In the genomic region with DNA sequence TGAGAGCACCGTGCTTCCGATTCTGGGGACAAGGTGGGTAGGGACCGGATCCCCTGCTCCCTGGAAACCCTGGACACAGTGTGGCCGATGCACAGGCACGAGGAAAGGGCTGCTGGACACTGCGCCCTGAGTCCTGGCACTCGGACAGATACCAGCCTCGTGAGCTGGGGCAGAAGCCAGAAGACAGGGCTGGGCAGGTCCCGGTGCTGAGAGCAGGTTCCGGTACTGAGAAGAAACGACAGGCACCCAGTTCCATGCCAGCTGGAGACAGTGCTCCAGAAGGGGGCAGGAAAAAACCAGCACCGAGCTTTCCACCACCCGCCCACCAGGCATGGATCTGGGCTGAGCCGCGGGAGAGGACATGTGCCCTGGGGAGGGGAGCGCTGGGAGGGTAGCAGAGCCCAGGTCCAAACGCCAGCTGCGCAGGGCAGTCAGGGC, we compare ENCODE assay signal across 18 cellular contexts. TPM values are rescaled to one million over a fixed set of nuclear protein-coding genes. Genes with fewer than 3 reads are reported as not detected.
A peak's percentile ranks its signal among the peaks of the same experiment; 100 is the strongest.
DNase-seq lines count a peak whose midpoint lies in the region; ATAC-seq, FAIRE-seq and TF ChIP-seq lines count a peak whose summit lies in the region.
"Had no signal": no experiment of that assay in that cellular context is flagged by ENCODE, and none has a peak within 500 bp of the region (broad histone marks: within the 10 kb centered on the region; RNA-seq: fewer than 3 reads in every experiment).

No MANE protein-coding gene starts in this region.

- peaks cover 26% of the 10 kb centered on the region for H3K4me1 Mint-ChIP-seq in activated T-cell treated with anti-CD3 and anti-CD28 coated beads, Interleukin-2, amount 50 U/mL, for 24 hours (ENCODE audit: low read depth)

- H3K4me3 ChIP-seq in K562 (no peak overlapping the region), right cardiac atrium (ENCODE audit: low read length) (no peak overlapping the region), stomach (no peak overlapping the region), Peyer's patch (no peak overlapping the region)
- H3K4me3 ChIP-seq: uterus had no signal

- no peak overlapping the region for H3K4me2 ChIP-seq in K562 (ENCODE audit: insufficient read depth, low read length)

- no peak for TF ChIP-seq CTCF in K562 (IDR thresholded peaks at IDR 0.05 in 2 of 3, conservative IDR thresholded peaks at IDR 0.05 in 1 of 3; ENCODE audit: insufficient read depth in 2 of 3, low read depth in 1 of 3, low read length in 3 of 3)
- no peak for TF ChIP-seq CTCF in stomach (IDR thresholded peaks at IDR 0.05)
- TF ChIP-seq CTCF in Peyer's patch (IDR thresholded peaks at IDR 0.05), result no peak

- no peak for ATAC-seq in K562
- ATAC-seq in right cardiac atrium, result peak in 1 of 2 donors; percentile 20
- ATAC-seq: left colon, SK-N-SH treated with all-trans-retinoic acid at 6 μM for 48 hours had no signal

- H3K4me1 ChIP-seq in K562 (replicated peaks in 1 of 2; ENCODE audit: control insufficient read depth in 2 of 2, insufficient read depth in 2 of 2, low read length in 2 of 2), result peaks cover 4 to 39% of the 10 kb centered on the region in 2 experiments; a peak in 4 of 5 replicates
- peaks cover 6% of the 10 kb centered on the region for H3K4me1 ChIP-seq in right cardiac atrium (ENCODE audit: control insufficient read depth, insufficient read depth, low read length)
- peaks cover 38 to 90% (median 79%) of the 10 kb centered on the region in 4 donors for H3K4me1 ChIP-seq in stomach
- peaks cover 0 to 36% (median 2%) of the 10 kb centered on the region in 4 donors for H3K4me1 ChIP-seq in Peyer's patch

- H3K27ac Mint-ChIP-seq in activated T-cell treated with anti-CD3 and anti-CD28 coated beads, Interleukin-2, amount 50 U/mL, for 24 hours, result peak overlapping the region; percentile 72
- H3K27ac Mint-ChIP-seq: activated T-helper 2 cell treated with anti-CD3 and anti-CD28 coated beads, Interferon-gamma antibody, Interleukin-2, Interleukin-4, amounts not matched to agents 10 μg/mL and 5 μg/mL and 100 μg/mL, durations not matched to agents 14 hours and 24 hours and 36 hours; stimulated activated memory B cell treated with anti-CD40 and anti-IgM and Interleukin-4, amounts not matched to agents 10 μg/mL and 1 μg/mL and 100 μg/mL, for 72 hours had no signal

- H3K27ac ChIP-seq in K562 (ENCODE audit: extremely low read depth, low read depth, low read length) (no peak overlapping the region), right cardiac atrium (ENCODE audit: low read length) (no peak overlapping the region), stomach (peak overlapping the region in 1 of 5 donors; percentile 18), Peyer's patch (no peak overlapping the region)
- H3K27ac ChIP-seq: uterus, WERI-Rb-1 had no signal

- DNase-seq in activated T-cell treated with anti-CD3 and anti-CD28 coated beads, Interleukin-2, amount 50 U/mL, for 24 hours, result no peak
- DNase-seq in activated T-cell treated with anti-CD3 and anti-CD28 coated beads, Interleukin-2, amount 50 U/mL, for 48 hours, result no peak
- no peak for DNase-seq in K562 (ENCODE audit: extremely low read depth in 1 of 4, low spot score in 3 of 4)
- peak in 2 of 3 donors; percentile 70 for DNase-seq in right cardiac atrium
- peak; percentile 76 for DNase-seq in stomach
- DNase-seq in activated CD8-positive, alpha-beta memory T cell treated with anti-CD3 and anti-CD28 coated beads for 24 hours, result no peak
- DNase-seq in T-helper 1 cell, result no peak
- no peak for DNase-seq in Peyer's patch
- DNase-seq: CD4-positive, CD25-positive, alpha-beta regulatory T cell; left colon; NCI-H2029; NCI-H524; OCI-M1; uterus; WERI-Rb-1 had no signal

- no peak for FAIRE-seq in K562 (lab: Jason Lieb, UNC)

- H3K4me3 Mint-ChIP-seq in activated T-cell treated with anti-CD3 and anti-CD28 coated beads, Interleukin-2, amount 50 U/mL, for 24 hours, result no peak overlapping the region
- H3K4me3 Mint-ChIP-seq: stimulated activated memory B cell treated with anti-CD40 and anti-IgM and Interleukin-4, amounts not matched to agents 10 μg/mL and 1 μg/mL and 100 μg/mL, for 72 hours had no signal

- H3K9me1 ChIP-seq in K562 (ENCODE audit: control insufficient read depth, insufficient read depth, low read length), result no peaks in the 10 kb centered on the region

- no peaks in the 10 kb centered on the region for H3K9me3 ChIP-seq in K562 (replicated peaks; ENCODE audit: control insufficient read depth, insufficient read depth, low read depth, low read length)
- no peaks in the 10 kb centered on the region for H3K9me3 ChIP-seq in right cardiac atrium (ENCODE audit: control insufficient read depth, low read length)
- no peaks in the 10 kb centered on the region for H3K9me3 ChIP-seq in stomach
- no peaks in the 10 kb centered on the region for H3K9me3 ChIP-seq in Peyer's patch
- H3K9me3 ChIP-seq: uterus had no signal

- TF ChIP-seq EP300 in K562 (IDR thresholded peaks at IDR 0.05; ENCODE audit: low read length) (no peak), stomach (IDR thresholded peaks at IDR 0.05) (no peak)

- H3K36me3 ChIP-seq in K562 (ENCODE audit: control insufficient read depth, insufficient read depth, low read length) (peaks cover 88% of the 10 kb centered on the region; the same call in 2 of the 3 replicates), stomach (peaks cover 9 to 55% (median 46%) of the 10 kb centered on the region in 4 donors), Peyer's patch (peaks cover 0 to 10% (median 0%) of the 10 kb centered on the region in 3 donors)
- H3K36me3 ChIP-seq: uterus had no signal

- peaks cover 91% of the 10 kb centered on the region for H3K36me3 Mint-ChIP-seq in activated T-cell treated with anti-CD3 and anti-CD28 coated beads, Interleukin-2, amount 50 U/mL, for 24 hours (ENCODE audit: low read depth)

- POLR2A ChIA-PET in K562 (lab: Yijun Ruan, JAX), result no interaction called here

- CTCF ChIA-PET in K562 (lab: Yijun Ruan, JAX; ENCODE audit: low intra/inter-chr PET ratio), result no interaction called here

- no peaks in the 10 kb centered on the region for H3K27me3 Mint-ChIP-seq in activated T-cell treated with anti-CD3 and anti-CD28 coated beads, Interleukin-2, amount 50 U/mL, for 24 hours
- H3K27me3 Mint-ChIP-seq: CD4-positive, CD25-positive, alpha-beta regulatory T cell; stimulated activated memory B cell treated with anti-CD40 and anti-IgM and Interleukin-4, amounts not matched to agents 10 μg/mL and 1 μg/mL and 100 μg/mL, for 72 hours had no signal

- BruUV-seq in K562 (replicated peaks; lab: Mats Ljungman, UMichigan), result no TSS peak

- no peak for TF ChIP-seq RAD21 in K562 (CRISPR knock-in tag; conservative IDR thresholded peaks at IDR 0.05 in 1 of 2, IDR thresholded peaks at IDR 0.05 in 1 of 2)

- WGBS in K562 (ENCODE audit: insufficient coverage, low coverage, missing lambda C conversion rate), result 93% methylated on average over 3 of the region's 18 CpGs
- 66% methylated on average over 18 of the region's 18 CpGs for WGBS in right cardiac atrium
- WGBS in stomach, 5 donors, result 31 to 76% (median 43%) methylated on average over 17 to 18 of the region's 18 CpGs

- H4K20me1 ChIP-seq in K562 (replicated peaks; ENCODE audit: control insufficient read depth, insufficient read depth, low read length), result no peaks in the 10 kb centered on the region

- H3K9me3 Mint-ChIP-seq in activated T-cell treated with anti-CD3 and anti-CD28 coated beads, Interleukin-2, amount 50 U/mL, for 24 hours, result no peaks in the 10 kb centered on the region
- H3K9me3 Mint-ChIP-seq: activated T-helper 2 cell treated with anti-CD3 and anti-CD28 coated beads, Interferon-gamma antibody, Interleukin-2, Interleukin-4, amounts not matched to agents 10 μg/mL and 5 μg/mL and 100 μg/mL, durations not matched to agents 14 hours and 24 hours and 36 hours; stimulated activated memory B cell treated with anti-CD40 and anti-IgM and Interleukin-4, amounts not matched to agents 10 μg/mL and 1 μg/mL and 100 μg/mL, for 72 hours had no signal

- H3K9ac ChIP-seq in K562 (ENCODE audit: insufficient read depth in 1 of 2, low read depth in 2 of 2, low read length in 2 of 2), result no peak overlapping the region; a peak in 1 of 4 replicates

- H3K79me2 ChIP-seq in K562 (ENCODE audit: control insufficient read depth, insufficient read depth, low read length), result peaks cover 15% of the 10 kb centered on the region

- no peak overlapping the region for H2AFZ ChIP-seq in K562 (ENCODE audit: low read depth, low read length)

- in situ Hi-C loops in K562 (cut with MboI), result no loop called here

- no peak for TF ChIP-seq POLR2A in K562 (conservative IDR thresholded peaks at IDR 0.05)
- TF ChIP-seq POLR2A in stomach (IDR thresholded peaks at IDR 0.05), result no peak
- no peak for TF ChIP-seq POLR2A in Peyer's patch (IDR thresholded peaks at IDR 0.05)

- H3K27me3 ChIP-seq in K562 (ENCODE audit: control insufficient read depth in 2 of 2, insufficient read depth in 2 of 2, low read length in 2 of 2) (no peaks in the 10 kb centered on the region), right cardiac atrium (ENCODE audit: control insufficient read depth, insufficient read depth) (no peaks in the 10 kb centered on the region), stomach (no peaks in the 10 kb centered on the region), Peyer's patch (no peaks in the 10 kb centered on the region)
- H3K27me3 ChIP-seq: uterus had no signal

- intact Hi-C loops in K562 (cut with micrococcal nuclease), result no loop called here
- intact Hi-C loops in right cardiac atrium (cut with DNase I), result no loop called here
- intact Hi-C loops in stomach (cut with DNase I; ENCODE audit: low total_unique reads), result no loop called here

RNA-seq across cellular contexts. Expression of gene XRCC3, which starts 6.5 kb away (rescaled TPM):
- total RNA-seq in K562 (2011; cell fraction: chromatin; rRNA removed; ENCODE audit: low replicate concordance), result 101 and 113 TPM in 2 replicates
- 61.2 and 62.1 TPM in 2 replicates for total RNA-seq in K562 (2011; cell fraction: nucleolus; rRNA removed)
- total RNA-seq in K562 (2011; cell fraction: nucleoplasm; rRNA removed), result 38.5 and 51.0 TPM in 2 replicates
- total RNA-seq in K562 (2014; rRNA removed) (46.1 and 54.1 TPM in 2 replicates), K562 (2014; rRNA removed; fragmentation: Illumina TruSeq; extraction: Trizol) (30.2 TPM in 2 replicates), K562 (2015; rRNA removed; fragmentation: Illumina TruSeq; extraction: Trizol) (25.7 and 30.3 TPM in 2 replicates), K562 (2021) (38.2 and 41.3 TPM in 2 replicates), right cardiac atrium (1 to 10 TPM; 2.1 to 5.6 (median 2.4) TPM), stomach (10 to 100 TPM in 2 of 5 donors, 1 to 10 TPM in 3; 2.6 to 70.1 (median 7.0) TPM), Peyer's patch (10 to 100 TPM; 11.6 to 42.9 (median 16.2) TPM)
- polyA plus RNA-seq in K562 (2011; rRNA removed) (19.0 and 24.3 TPM in 2 replicates), K562 (2014; fragmentation: Illumina TruSeq; extraction: Trizol) (44.5 and 59.3 TPM in 2 replicates), K562 (2014; fragmentation: Nextera tagmentation; extraction: Ambion mirVana) (under 1 TPM; 0.34 to 0.38 TPM), K562 (2014; rRNA removed) (39.9 and 44.1 TPM in 2 replicates), right cardiac atrium (2.2 TPM), stomach (1 to 10 TPM; 3.5 to 6.2 (median 3.8) TPM)
- 25.1 and 35.1 TPM in 2 replicates for polyA plus RNA-seq in K562 (2011; cell fraction: cytosol; rRNA removed)
- polyA plus RNA-seq in K562 (2011; cell fraction: nucleus; rRNA removed), result 39.2 and 66.6 TPM in 2 replicates
- polyA plus RNA-seq in K562 (2012), result 27.2 and 37.1 TPM in 2 replicates
- 15.4 and 24.3 TPM in 2 replicates for polyA minus RNA-seq in K562 (2011; rRNA and poly(A)+ RNA removed)
- 17.7 and 17.8 TPM in 2 replicates for polyA minus RNA-seq in K562 (2011; cell fraction: cytosol; rRNA and poly(A)+ RNA removed)
- 19.2 and 19.5 TPM in 2 replicates for polyA minus RNA-seq in K562 (2011; cell fraction: nucleus; rRNA and poly(A)+ RNA removed)

RNA-seq across cellular contexts. Expression of gene ZFYVE21, which starts 6.8 kb away (rescaled TPM):
- total RNA-seq in K562 (2011; cell fraction: chromatin; rRNA removed; ENCODE audit: low replicate concordance), result 79.0 and 151 TPM in 2 replicates
- 69.2 and 87.8 TPM in 2 replicates for total RNA-seq in K562 (2011; cell fraction: nucleolus; rRNA removed)
- total RNA-seq in K562 (2011; cell fraction: nucleoplasm; rRNA removed), result 66.9 and 68.4 TPM in 2 replicates
- total RNA-seq in K562 (2014; rRNA removed) (16.3 and 21.1 TPM in 2 replicates), K562 (2014; rRNA removed; fragmentation: Illumina TruSeq; extraction: Trizol) (9.9 and 11.8 TPM in 2 replicates), K562 (2015; rRNA removed; fragmentation: Illumina TruSeq; extraction: Trizol) (15.0 and 15.6 TPM in 2 replicates), K562 (2021) (17.1 and 18.0 TPM in 2 replicates), right cardiac atrium (10 to 100 TPM; 42.0 to 61.0 (median 52.4) TPM), stomach (100 to 1,000 TPM in 2 of 5 donors, 10 to 100 TPM in 3; 28.0 to 150 (median 64.8) TPM), Peyer's patch (10 to 100 TPM; 40.3 to 81.2 (median 59.0) TPM)
- polyA plus RNA-seq in K562 (2011; rRNA removed) (23.1 and 24.3 TPM in 2 replicates), K562 (2014; fragmentation: Illumina TruSeq; extraction: Trizol) (11.9 and 14.4 TPM in 2 replicates), K562 (2014; fragmentation: Nextera tagmentation; extraction: Ambion mirVana) (1 to 10 TPM in 1 of 2 experiments, under 1 TPM in 1; 0.90 to 2.8 TPM), K562 (2014; rRNA removed) (23.1 and 25.5 TPM in 2 replicates), right cardiac atrium (66.8 TPM), stomach (10 to 100 TPM; 51.9 to 95.5 (median 81.0) TPM)
- polyA plus RNA-seq in K562 (2011; cell fraction: cytosol; rRNA removed), result 27.7 and 35.5 TPM in 2 replicates
- polyA plus RNA-seq in K562 (2011; cell fraction: nucleus; rRNA removed), result 44.1 and 51.8 TPM in 2 replicates
- 15.8 and 16.8 TPM in 2 replicates for polyA plus RNA-seq in K562 (2012)
- polyA minus RNA-seq in K562 (2011; rRNA and poly(A)+ RNA removed), result 9.3 and 9.5 TPM in 2 replicates
- 17.4 and 20.7 TPM in 2 replicates for polyA minus RNA-seq in K562 (2011; cell fraction: cytosol; rRNA and poly(A)+ RNA removed)
- 16.2 and 17.8 TPM in 2 replicates for polyA minus RNA-seq in K562 (2011; cell fraction: nucleus; rRNA and poly(A)+ RNA removed)

Comparison
In these comparisons a context has a peak if more than half of its experiments do, and no peak if none do; other contexts are left out.
1. DNase-seq: peak in right cardiac atrium (2 of 3) and stomach (single experiment); none in activated T-cell treated with anti-CD3 and anti-CD28 coated beads, Interleukin-2, amount 50 U/mL, for 24 hours (single experiment), activated T-cell treated with anti-CD3 and anti-CD28 coated beads, Interleukin-2, amount 50 U/mL, for 48 hours (0 of 2), K562 (0 of 4), activated CD8-positive, alpha-beta memory T cell treated with anti-CD3 and anti-CD28 coated beads for 24 hours (single experiment), T-helper 1 cell (0 of 5) and Peyer's patch (0 of 3).